14 cellular contexts compared by ENCODE assay signal in the genomic region with DNA sequence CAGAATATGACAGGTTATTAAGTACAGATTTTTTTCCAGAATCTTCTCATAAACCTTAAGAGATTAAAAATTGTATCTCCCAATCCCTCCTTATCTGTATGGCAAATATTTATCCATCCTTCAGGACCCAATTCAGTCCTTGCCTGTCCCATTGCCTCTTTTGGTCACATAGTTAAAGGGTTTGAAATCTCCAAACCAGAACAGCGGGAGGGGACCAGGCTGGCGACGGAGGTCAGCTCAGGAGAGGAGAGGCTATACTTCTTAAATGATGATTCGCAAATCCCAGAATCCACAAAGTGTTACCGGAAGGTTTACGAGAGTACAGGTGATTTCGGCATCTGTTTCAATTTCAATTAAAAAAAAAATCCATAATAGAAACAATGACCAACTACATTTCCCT.
DNase-seq lines count a peak whose midpoint lies in the region; ATAC-seq and TF ChIP-seq lines count a peak whose summit lies in the region.
"Had no signal": no experiment of that assay in that cellular context is flagged by ENCODE, and none has a peak within 500 bp of the region (broad histone marks: within the 10 kb centered on the region; RNA-seq: fewer than 3 reads in every experiment).

No MANE protein-coding gene starts in this region.

- no peaks in the 10 kb centered on the region for H3K79me2 ChIP-seq in hepatocyte
- H3K79me2 ChIP-seq in smooth muscle cell (ENCODE audit: low read depth): peaks cover 52% of the 10 kb centered on the region

- DNase-seq in hepatocyte (ENCODE audit: low spot score): no peak
- DNase-seq in smooth muscle cell (lab: John Stamatoyannopoulos, UW; ENCODE audit: unreplicated experiment): no peak
- no peak for DNase-seq in left colon
- no peak for DNase-seq in NCI-H69 (lab: John Stamatoyannopoulos, UW)
- DNase-seq: C1 segment of cervical spinal cord; Calu3; CD4-positive, alpha-beta memory T cell; COR-L47; DMS53; DMS79 treated with DMSO at 0.1 percent for 48 hours; GM23248; HCEC 1CT had no signal

- no peaks in the 10 kb centered on the region for H3K36me3 ChIP-seq in HUES6 (ENCODE audit: control insufficient read depth, insufficient read depth, low read length)
- H3K36me3 ChIP-seq in hepatocyte (replicated peaks; ENCODE audit: insufficient read depth, low read depth): no peaks in the 10 kb centered on the region
- no peaks in the 10 kb centered on the region for H3K36me3 ChIP-seq in smooth muscle cell (ENCODE audit: low read depth)

- H3K4me3 ChIP-seq in HUES6 (ENCODE audit: low read depth, low read length): no peak overlapping the region
- H3K4me3 ChIP-seq in hepatocyte: no peak overlapping the region
- no peak overlapping the region for H3K4me3 ChIP-seq in smooth muscle cell
- H3K4me3 ChIP-seq: GM23248 had no signal

- H3K9ac ChIP-seq in HUES6 (ENCODE audit: low read length) (no peak overlapping the region), smooth muscle cell (ENCODE audit: low read depth) (no peak overlapping the region)
- H3K9ac ChIP-seq: GM23248 had no signal

- H3K27ac ChIP-seq in HUES6 (ENCODE audit: low read depth, low read length) (peak overlapping the region; percentile 40; the same call in 1 of the 2 replicates), hepatocyte (peak overlapping the region; percentile 31), smooth muscle cell (ENCODE audit: low read depth) (peak overlapping the region; percentile 20)
- H3K27ac ChIP-seq: GM23248 had no signal

- intact Hi-C loops in left colon (cut with DNase I, micrococcal nuclease): no loop called here

- TF ChIP-seq CTCF in hepatocyte (IDR thresholded peaks at IDR 0.05; ENCODE audit: poor library complexity) (no peak), smooth muscle cell (IDR thresholded peaks at IDR 0.05; ENCODE audit: borderline replicate concordance, insufficient read depth, poor library complexity, severe bottlenecking) (no peak)

- 84% methylated on average over 7 of the region's 7 CpGs for WGBS in hepatocyte (ENCODE audit: low lambda C conversion rate, missing lambda C conversion rate)
- WGBS in smooth muscle cell (ENCODE audit: low lambda C conversion rate): 94% methylated on average over 7 of the region's 7 CpGs

- H3K27me3 ChIP-seq in HUES6 (ENCODE audit: control insufficient read depth, insufficient read depth, low read length) (no peaks in the 10 kb centered on the region), hepatocyte (no peaks in the 10 kb centered on the region), smooth muscle cell (ENCODE audit: low read depth) (no peaks in the 10 kb centered on the region)

- ATAC-seq in left colon: no peak
- ATAC-seq in GM19452 (IDR thresholded peaks at IDR 0.05; ENCODE audit: unreplicated experiment): no peak

- H3K9me3 ChIP-seq in HUES6 (ENCODE audit: control insufficient read depth, insufficient read depth, low read depth, low read length): no peaks in the 10 kb centered on the region
- H3K9me3 ChIP-seq in hepatocyte (ENCODE audit: low read depth): no peaks in the 10 kb centered on the region
- no peaks in the 10 kb centered on the region for H3K9me3 ChIP-seq in smooth muscle cell (replicated peaks; ENCODE audit: low read depth)

- no peaks in the 10 kb centered on the region for H3K9me2 ChIP-seq in hepatocyte (replicated peaks; ENCODE audit: insufficient read depth)

- peaks cover 18% of the 10 kb centered on the region for H3F3A ChIP-seq in smooth muscle cell (ENCODE audit: low read depth)

- H3K4me2 ChIP-seq in hepatocyte: peak overlapping the region; percentile 13
- no peak overlapping the region for H3K4me2 ChIP-seq in smooth muscle cell

- no peak overlapping the region for H2AFZ ChIP-seq in hepatocyte
- H2AFZ ChIP-seq in smooth muscle cell (ENCODE audit: low read depth): no peak overlapping the region
- H2AFZ ChIP-seq: GM23248 had no signal

- H4K20me1 ChIP-seq in hepatocyte (ENCODE audit: insufficient read depth, poor library complexity, severe bottlenecking) (no peaks in the 10 kb centered on the region), smooth muscle cell (ENCODE audit: low read depth) (peaks cover 3% of the 10 kb centered on the region)

- peaks cover 12% of the 10 kb centered on the region; the same call in 1 of the 2 replicates for H3K4me1 ChIP-seq in HUES6 (ENCODE audit: control insufficient read depth, insufficient read depth, low read length)
- no peaks in the 10 kb centered on the region for H3K4me1 ChIP-seq in hepatocyte (ENCODE audit: insufficient read depth)
- H3K4me1 ChIP-seq in smooth muscle cell (ENCODE audit: low read depth): peaks cover 6% of the 10 kb centered on the region
